Comparison of ENCODE assay signal across 8 cellular contexts in the genomic region with DNA sequence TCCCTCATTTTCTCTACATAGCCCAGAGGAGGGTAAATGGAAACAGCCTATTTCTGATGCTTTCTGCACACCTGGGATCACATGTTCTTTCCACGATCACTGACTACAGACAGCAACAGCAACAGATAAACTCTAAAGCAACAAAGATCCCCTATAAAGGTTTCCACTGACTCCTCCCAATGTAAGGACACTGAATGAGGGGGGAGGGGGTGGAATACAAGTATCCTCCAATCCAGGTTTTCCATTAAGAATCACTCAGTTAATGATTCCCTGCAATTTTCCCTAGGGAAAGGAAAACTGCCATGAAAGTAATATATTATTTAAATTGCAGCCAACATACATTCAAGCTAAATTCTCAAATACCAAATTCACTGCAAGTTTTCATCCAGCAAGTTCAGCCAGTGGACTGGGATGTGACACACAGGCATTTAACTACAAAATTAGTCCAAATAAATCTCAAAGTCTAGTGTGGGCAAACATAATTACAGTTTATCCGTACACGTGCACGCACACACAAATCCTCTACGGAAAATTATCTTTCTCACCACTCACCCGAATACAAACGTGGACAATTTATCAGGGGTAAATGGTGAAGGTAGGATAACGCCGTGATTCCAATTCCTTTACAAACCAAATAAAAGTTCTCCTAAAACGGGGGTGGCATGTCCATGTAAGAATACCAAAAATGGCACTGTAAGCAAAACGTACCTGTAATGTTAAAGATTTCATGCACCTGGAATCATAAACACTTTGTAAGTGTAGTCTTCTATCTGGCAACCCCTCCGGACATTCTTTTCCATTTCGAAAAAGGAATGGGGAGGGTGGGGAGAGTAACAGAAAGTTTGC. TPM values are rescaled to one million over a fixed set of nuclear protein-coding genes. Genes with fewer than 3 reads are reported as not detected.
DNase-seq lines count a peak whose midpoint lies in the region; FAIRE-seq and TF ChIP-seq lines count a peak whose summit lies in the region.
"Not testable (repeated sequence)": the region's sequence is repeated elsewhere in the genome, so short reads cannot be mapped to it uniquely, and the experiment has no call there.

No MANE protein-coding gene starts in this region.

- not testable (repeated sequence) for H3K27ac ChIP-seq in CD8-positive, alpha-beta memory T cell (ENCODE audit: low read depth, low read length); KMS-11; H1 (ENCODE audit: low read depth, low read length)
- peak overlapping the region; percentile 86 for H3K27ac ChIP-seq in keratinocyte (ENCODE audit: control insufficient read depth, insufficient read depth, low read length)
- H3K27ac ChIP-seq in neutrophil: peak overlapping the region; percentile 98
- peak overlapping the region; percentile 78 to 98 for H3K27ac ChIP-seq in tibial artery

- dilution Hi-C loops in keratinocyte (cut with MboI; ENCODE audit: extremely low pct_ligation_motif_present, low sequenced_read_pairs): not testable (repeated sequence)

- H3K4me1 Mint-ChIP-seq in CD8-positive, alpha-beta memory T cell: peaks cover 47 to 63% (median 60%) of the 10 kb centered on the region in 3 donors
- peaks cover 28% of the 10 kb centered on the region for H3K4me1 Mint-ChIP-seq in activated naive CD4-positive, alpha-beta T cell treated with anti-CD3 and anti-CD28 coated beads, Interleukin-2, amount 10 ng/mL, durations not matched to agents 7 days and 5 days

- peaks cover 0 to 17% (median 2%) of the 10 kb centered on the region in 3 donors for H3K36me3 Mint-ChIP-seq in CD8-positive, alpha-beta memory T cell
- not testable (repeated sequence) for H3K36me3 Mint-ChIP-seq in activated naive CD4-positive, alpha-beta T cell treated with anti-CD3 and anti-CD28 coated beads, Interleukin-2, amount 10 ng/mL, durations not matched to agents 7 days and 5 days

- H3K27me3 Mint-ChIP-seq in CD8-positive, alpha-beta memory T cell: not testable (repeated sequence)
- peaks cover 12% of the 10 kb centered on the region for H3K27me3 Mint-ChIP-seq in activated naive CD4-positive, alpha-beta T cell treated with anti-CD3 and anti-CD28 coated beads, Interleukin-2, amount 10 ng/mL, durations not matched to agents 7 days and 5 days

- WGBS in H1 (ENCODE audit: extremely low coverage in 1 of 2, insufficient coverage in 1 of 2, insufficient read length in 1 of 2, insufficient replicate concordance in 2 of 2, low coverage in 1 of 2, low lambda C conversion rate in 2 of 2, missing lambda C conversion rate in 1 of 2), 2 experiments: 39% methylated on average over 13 of the region's 13 CpGs; no CpG with 5 or more reads in 1 of the 2 experiments

- not testable (repeated sequence) for H3K27me3 ChIP-seq in CD8-positive, alpha-beta memory T cell (ENCODE audit: insufficient read depth, low read length, poor library complexity, severe bottlenecking); KMS-11 (ENCODE audit: insufficient read depth, low read depth); H1 (replicated peaks in 1 of 4; ENCODE audit: control insufficient read depth in 3 of 4, extremely low read depth in 1 of 4, insufficient read depth in 3 of 4, low read length in 3 of 4); keratinocyte (ENCODE audit: control insufficient read depth, extremely low read depth, insufficient read depth, low read length); neutrophil; tibial artery

- not testable (repeated sequence) for H3K9me3 ChIP-seq in CD8-positive, alpha-beta memory T cell (ENCODE audit: low read length); H1 (ENCODE audit: insufficient read depth in 2 of 2, low read depth in 1 of 2, low read length in 1 of 2); keratinocyte (ENCODE audit: control insufficient read depth, low read depth, low read length); neutrophil; tibial artery

- peak overlapping the region; percentile 94 to 99 (median 96) for H3K27ac Mint-ChIP-seq in CD8-positive, alpha-beta memory T cell
- peak overlapping the region; percentile 17 for H3K27ac Mint-ChIP-seq in activated naive CD4-positive, alpha-beta T cell treated with anti-CD3 and anti-CD28 coated beads, Interleukin-2, amount 10 ng/mL, durations not matched to agents 7 days and 5 days

- H3K9ac ChIP-seq in KMS-11: peak overlapping the region; percentile 49; the same call in 1 of the 2 replicates
- H3K9ac ChIP-seq in H1 (replicated peaks in 1 of 4; ENCODE audit: extremely low read depth in 1 of 4, low read depth in 3 of 4, low read length in 3 of 4): peak overlapping the region in 1 of 4 experiments; percentile 67; a peak in 1 of 7 replicates
- peak overlapping the region; percentile 88 for H3K9ac ChIP-seq in keratinocyte (ENCODE audit: control insufficient read depth, extremely low read depth, insufficient read depth, low read length)

- H3K18ac ChIP-seq in H1 (ENCODE audit: extremely low read depth, low read length): not testable (repeated sequence)

- FAIRE-seq in H1 (lab: Jason Lieb, UNC); keratinocyte (lab: Jason Lieb, UNC): not testable (repeated sequence)

- not testable (repeated sequence) for H3K9me3 Mint-ChIP-seq in CD8-positive, alpha-beta memory T cell; activated naive CD4-positive, alpha-beta T cell treated with anti-CD3 and anti-CD28 coated beads, Interleukin-2, amount 10 ng/mL, durations not matched to agents 7 days and 5 days

- not testable (repeated sequence) for H4K91ac ChIP-seq in H1 (replicated peaks; ENCODE audit: insufficient read length, low read length)

- TF ChIP-seq RAD21 in H1 (IDR thresholded peaks at IDR 0.05 in 1 of 2, conservative IDR thresholded peaks at IDR 0.05 in 1 of 2; ENCODE audit: low read depth in 2 of 2, low read length in 2 of 2): not testable (repeated sequence)

- H2AK5ac ChIP-seq in H1 (ENCODE audit: low read depth, low read length): not testable (repeated sequence)

- not testable (repeated sequence) for DNase-seq in CD8-positive, alpha-beta memory T cell; activated naive CD4-positive, alpha-beta T cell treated with anti-CD3 and anti-CD28 coated beads, Interleukin-2, amount 10 ng/mL, durations not matched to agents 7 days and 5 days; keratinocyte (ENCODE audit: low read depth, low spot score); tibial artery
- DNase-seq in RPMI7951 (ENCODE audit: low read depth) (peak; percentile 56), H1 (ENCODE audit: low read depth in 1 of 2, low spot score in 2 of 2) (peak in 1 of 2 experiments; percentile 22)

- not testable (repeated sequence) for H3K23me2 ChIP-seq in H1 (ENCODE audit: low read depth, low read length)

- not testable (repeated sequence) for H4K20me1 ChIP-seq in KMS-11 (ENCODE audit: insufficient read depth); H1 (replicated peaks in 1 of 2; ENCODE audit: control insufficient read depth in 1 of 2, insufficient read depth in 2 of 2, low read length in 2 of 2); keratinocyte (ENCODE audit: control insufficient read depth, extremely low read depth, insufficient read depth, low read length)

- TF ChIP-seq POLR2A in H1 (IDR thresholded peaks at IDR 0.05; ENCODE audit: control extremely low read depth in 1 of 2, low read depth in 2 of 2, low read length in 2 of 2): not testable (repeated sequence)

- not testable (repeated sequence) for H3K14ac ChIP-seq in H1 (ENCODE audit: insufficient read length)

- H3K4ac ChIP-seq in H1 (replicated peaks; ENCODE audit: insufficient read length, low read depth, low read length): not testable (repeated sequence)

- peak overlapping the region; percentile 81 for H3K4me2 ChIP-seq in KMS-11
- H3K4me2 ChIP-seq in H1 (ENCODE audit: insufficient read depth in 1 of 2, low read depth in 2 of 2, low read length in 2 of 2): peak overlapping the region; percentile 87 to 92
- H3K4me2 ChIP-seq in keratinocyte (ENCODE audit: control insufficient read depth, extremely low read depth, insufficient read depth, low read depth, low read length): peak overlapping the region; percentile 64

- H3K36me3 ChIP-seq in CD8-positive, alpha-beta memory T cell (ENCODE audit: insufficient read depth, low read length); KMS-11 (ENCODE audit: insufficient read depth); H1 (ENCODE audit: control insufficient read depth in 2 of 4, insufficient read depth in 4 of 4, low read length in 3 of 4); neutrophil; tibial artery: not testable (repeated sequence)
- H3K36me3 ChIP-seq in keratinocyte (ENCODE audit: control insufficient read depth in 2 of 2, extremely low read depth in 1 of 2, insufficient read depth in 2 of 2, low read length in 2 of 2): peaks cover 0 to 12% of the 10 kb centered on the region in 2 experiments

- not testable (repeated sequence) for H2BK12ac ChIP-seq in H1 (ENCODE audit: low read depth, low read length)

- not testable (repeated sequence) for H3K56ac ChIP-seq in H1 (replicated peaks; ENCODE audit: insufficient read length, low read depth, low read length)

- H4K5ac ChIP-seq in H1 (ENCODE audit: insufficient read length, low read depth, low read length): not testable (repeated sequence)

- CTCF ChIA-PET in CD8-positive, alpha-beta memory T cell (lab: Charles Lee); activated naive CD4-positive, alpha-beta T cell treated with anti-CD3 and anti-CD28 coated beads, Interleukin-2, amount 10 ng/mL, durations not matched to agents 7 days and 5 days (lab: Charles Lee); H1 (lab: Charles Lee; ENCODE audit: partially characterized antibody): not testable (repeated sequence)

- H3K4me3 ChIP-seq in CD8-positive, alpha-beta memory T cell (ENCODE audit: low read length): peak overlapping the region; percentile 79
- not testable (repeated sequence) for H3K4me3 ChIP-seq in KMS-11 (IDR thresholded peaks at IDR 0.05; ENCODE audit: insufficient read depth, low read depth, low read length)
- H3K4me3 ChIP-seq in H1 (ENCODE audit: extremely low read depth in 1 of 4, insufficient read depth in 2 of 4, low read depth in 3 of 4, low read length in 4 of 4): peak overlapping the region; percentile 78 to 84 (median 80)
- H3K4me3 ChIP-seq in keratinocyte (ENCODE audit: control insufficient read depth in 2 of 3, extremely low read depth in 1 of 3, insufficient read depth in 2 of 3, low read depth in 1 of 3, low read length in 3 of 3): peak overlapping the region; percentile 49 to 95 (median 93)
- H3K4me3 ChIP-seq in neutrophil (ENCODE audit: low read depth in 1 of 2, low read length in 1 of 2): peak overlapping the region; percentile 75 to 78
- H3K4me3 ChIP-seq in tibial artery: peak overlapping the region; percentile 84 to 92

- not testable (repeated sequence) for H2BK120ac ChIP-seq in H1 (replicated peaks; ENCODE audit: low read depth, low read length)

- H2AFZ ChIP-seq in KMS-11 (ENCODE audit: low read depth): peak overlapping the region; percentile 60; the same call in 1 of the 2 replicates
- not testable (repeated sequence) for H2AFZ ChIP-seq in H1 (ENCODE audit: low read length); keratinocyte (ENCODE audit: control insufficient read depth, low read length)

- peaks cover 40% of the 10 kb centered on the region; the same call in 1 of the 2 replicates for H3K79me2 ChIP-seq in KMS-11 (ENCODE audit: insufficient read depth, low read depth)
- peaks cover 3 to 60% of the 10 kb centered on the region in 2 experiments; a peak in 3 of 4 replicates for H3K79me2 ChIP-seq in H1 (ENCODE audit: control insufficient read depth in 1 of 2, insufficient read depth in 2 of 2, low read length in 2 of 2)
- peaks cover 75% of the 10 kb centered on the region for H3K79me2 ChIP-seq in keratinocyte (ENCODE audit: control insufficient read depth, insufficient read depth, low read length)

- H3K23ac ChIP-seq in H1 (ENCODE audit: insufficient read length): not testable (repeated sequence)

- not testable (repeated sequence) for TF ChIP-seq EP300 in H1 (IDR thresholded peaks at IDR 0.05; ENCODE audit: borderline replicate concordance in 1 of 2, low read depth in 2 of 2, low read length in 2 of 2)

- POLR2A ChIA-PET in CD8-positive, alpha-beta memory T cell (lab: Charles Lee): interaction anchor here (1.1 to 2.3 kb wide), 2 partner anchors 48 to 154 kb away, joined by 5 to 17 read pairs; a partner anchor contains a TSS
- POLR2A ChIA-PET in H1 (lab: Charles Lee; ENCODE audit: partially characterized antibody): not testable (repeated sequence)

- H2BK5ac ChIP-seq in H1 (ENCODE audit: low read depth, low read length): not testable (repeated sequence)

- not testable (repeated sequence) for H2BK20ac ChIP-seq in H1 (ENCODE audit: low read length)

- not testable (repeated sequence) for TF ChIP-seq CTCF in KMS-11 (conservative IDR thresholded peaks at IDR 0.05; ENCODE audit: low read depth, low read length); H1 (IDR thresholded peaks at IDR 0.05; ENCODE audit: control extremely low read depth in 1 of 3, insufficient read depth in 1 of 3, low read depth in 1 of 3, low read length in 3 of 3); keratinocyte (optimal IDR thresholded peaks at IDR 0.05 in 1 of 3, IDR thresholded peaks at IDR 0.05 in 1 of 3, conservative IDR thresholded peaks at IDR 0.05 in 1 of 3; ENCODE audit: extremely low read depth in 1 of 3, insufficient read depth in 2 of 3, low read length in 3 of 3); neutrophil (IDR thresholded peaks at IDR 0.05); tibial artery (IDR thresholded peaks at IDR 0.05)

- H3K9me1 ChIP-seq in keratinocyte (ENCODE audit: control insufficient read depth, extremely low read depth, insufficient read depth, low read length): not testable (repeated sequence)

- not testable (repeated sequence) for H3K79me1 ChIP-seq in H1 (ENCODE audit: low read depth, low read length)

- intact Hi-C loops in tibial artery (cut with DNase I; ENCODE audit: low total_unique reads): not testable (repeated sequence)

- H3K4me3 Mint-ChIP-seq in CD8-positive, alpha-beta memory T cell: peak overlapping the region; percentile 97 to 100 (median 99)
- peak overlapping the region; percentile 96 for H3K4me3 Mint-ChIP-seq in activated naive CD4-positive, alpha-beta T cell treated with anti-CD3 and anti-CD28 coated beads, Interleukin-2, amount 10 ng/mL, durations not matched to agents 7 days and 5 days

- H4K8ac ChIP-seq in H1 (ENCODE audit: extremely low read depth, insufficient read depth, low read length): not testable (repeated sequence)

- not testable (repeated sequence) for H2BK15ac ChIP-seq in H1 (ENCODE audit: low read length)

- H3K4me1 ChIP-seq in CD8-positive, alpha-beta memory T cell (ENCODE audit: insufficient read depth, low read length): peaks cover 22% of the 10 kb centered on the region
- peaks cover 21% of the 10 kb centered on the region for H3K4me1 ChIP-seq in KMS-11 (ENCODE audit: low read depth, poor library complexity, severe bottlenecking)
- not testable (repeated sequence) for H3K4me1 ChIP-seq in H1 (replicated peaks in 1 of 4; ENCODE audit: control insufficient read depth in 3 of 4, insufficient read depth in 4 of 4, low read length in 3 of 4)
- H3K4me1 ChIP-seq in keratinocyte (ENCODE audit: control insufficient read depth, extremely low read depth, insufficient read depth, low read length): peaks cover 33% of the 10 kb centered on the region
- H3K4me1 ChIP-seq in neutrophil (ENCODE audit: control insufficient read depth in 1 of 2, insufficient read depth in 1 of 2, low read depth in 1 of 2, low read length in 1 of 2): peaks cover 20 to 21% of the 10 kb centered on the region in 2 experiments
- peaks cover 0 to 41% (median 14%) of the 10 kb centered on the region in 4 donors for H3K4me1 ChIP-seq in tibial artery

RNA-seq across cellular contexts. Expression of a gene that starts 1.7 kb away (rescaled TPM):
- total RNA-seq in CD8-positive, alpha-beta memory T cell: 10 to 100 TPM; 18.9 to 19.0 TPM
- 7.8 TPM for polyA plus RNA-seq in CD8-positive, alpha-beta memory T cell
- total RNA-seq in RPMI7951 (2014; rRNA removed; shearing (Covaris generic)): 52.1 and 54.5 TPM in 2 replicates
- total RNA-seq in H1 (2021; fragmentation: NEBNext Ultra II Directional; extraction: Animal tissue kit (Norgen Biotek cat#: 25700)): 27.7 and 29.2 TPM in 2 replicates
- polyA plus RNA-seq in H1 (2011; rRNA removed): 4.1 and 7.2 TPM in 2 replicates
- polyA plus RNA-seq in H1 (2011; cell fraction: cytosol; rRNA removed): 9.7 TPM
- 4.0 TPM for polyA plus RNA-seq in H1 (2011; cell fraction: nucleus; rRNA removed)
- polyA plus RNA-seq in H1 (2012, experiment 1 of 2): 13.4 to 18.6 TPM (median 15.1 TPM) in 4 replicates
- 1.4 TPM for polyA plus RNA-seq in H1 (2012, experiment 2 of 2)
- 15.4 TPM for polyA plus RNA-seq in H1 (2013, experiment 1 of 2)
- polyA plus RNA-seq in H1 (2013, experiment 2 of 2): 14.6 TPM
- 24.4 and 42.6 TPM in 2 replicates for polyA minus RNA-seq in H1 (2011; rRNA and poly(A)+ RNA removed)
- polyA minus RNA-seq in H1 (2011; cell fraction: cytosol; rRNA and poly(A)+ RNA removed): 13.8 TPM
- 25.7 TPM for polyA minus RNA-seq in H1 (2011; cell fraction: nucleus; rRNA and poly(A)+ RNA removed)
- polyA plus RNA-seq in keratinocyte: 50.2 to 136 TPM (median 128 TPM) in 3 replicates
- 23.7 TPM for polyA plus RNA-seq in keratinocyte (2011; ENCODE audit: low read depth)
- polyA plus RNA-seq in keratinocyte (2011; cell fraction: cytosol; rRNA removed): 56.4 and 91.8 TPM in 2 replicates
- polyA plus RNA-seq in keratinocyte (2011; cell fraction: nucleus; rRNA removed): 92.4 and 110 TPM in 2 replicates
- 15.5 and 140 TPM in 2 replicates for polyA plus RNA-seq in keratinocyte (2012; ENCODE audit: low replicate concordance)
- polyA minus RNA-seq in keratinocyte: 87.3 to 270 TPM (median 122 TPM) in 3 replicates
- 76.4 TPM for polyA minus RNA-seq in keratinocyte (2011; cell fraction: cytosol; rRNA and poly(A)+ RNA removed)
- polyA minus RNA-seq in keratinocyte (2011; cell fraction: nucleus; rRNA and poly(A)+ RNA removed): 75.9 and 171 TPM in 2 replicates
